In genomic region chr10:46017733-46018132, GRCh38 we compare ENCODE assay signal across 23 cellular contexts. TPM values are rescaled to one million over a fixed set of nuclear protein-coding genes. Genes with fewer than 3 reads are reported as not detected.
DNase-seq lines count a peak whose midpoint lies in the region; ATAC-seq and TF ChIP-seq lines count a peak whose summit lies in the region.
"Had no signal": no experiment of that assay in that cellular context is flagged by ENCODE, and none has a peak within 500 bp of the region (broad histone marks: within the 10 kb centered on the region; RNA-seq: fewer than 3 reads in every experiment).

No MANE protein-coding gene starts in this region.

- peaks cover 39% of the 10 kb centered on the region for H3K4me1 ChIP-seq in CD8-positive, alpha-beta T cell (ENCODE audit: insufficient read depth, low read length)
- H3K4me1 ChIP-seq in psoas muscle, result peaks cover 72% of the 10 kb centered on the region

- no peak overlapping the region for H3K4me3 Mint-ChIP-seq in activated CD8-positive, alpha-beta T cell treated with anti-CD3 and anti-CD28 coated beads for 36 hours
- H3K4me3 Mint-ChIP-seq in activated CD8-positive, alpha-beta T cell treated with anti-CD3 and anti-CD28 coated beads, Interleukin-2, amount 10 ng/mL, durations not matched to agents 7 days and 5 days, result no peak overlapping the region
- H3K4me3 Mint-ChIP-seq in CD8-positive, alpha-beta T cell, result no peak overlapping the region
- H3K4me3 Mint-ChIP-seq: GM23338 had no signal

- H3K36me3 Mint-ChIP-seq in activated CD8-positive, alpha-beta T cell treated with anti-CD3 and anti-CD28 coated beads for 36 hours (ENCODE audit: low read depth), result peaks cover 32% of the 10 kb centered on the region
- H3K36me3 Mint-ChIP-seq in activated CD8-positive, alpha-beta T cell treated with anti-CD3 and anti-CD28 coated beads, Interleukin-2, amount 10 ng/mL, durations not matched to agents 7 days and 5 days (ENCODE audit: low read depth), result peaks cover 42% of the 10 kb centered on the region
- H3K36me3 Mint-ChIP-seq in CD8-positive, alpha-beta T cell, result peaks cover 48% of the 10 kb centered on the region

- no peaks in the 10 kb centered on the region for H3K9me3 ChIP-seq in CD8-positive, alpha-beta T cell (ENCODE audit: low read length)
- no peaks in the 10 kb centered on the region for H3K9me3 ChIP-seq in psoas muscle
- H3K9me3 ChIP-seq: pancreas, thoracic aorta had no signal

- no peak for TF ChIP-seq CTCF in activated CD8-positive, alpha-beta T cell treated with anti-CD3 and anti-CD28 coated beads for 36 hours (IDR thresholded peaks at IDR 0.05)
- TF ChIP-seq CTCF in CD8-positive, alpha-beta T cell (IDR thresholded peaks at IDR 0.05), result no peak
- TF ChIP-seq CTCF in psoas muscle (IDR thresholded peaks at IDR 0.05), result no peak

- H3K4me3 ChIP-seq in CD8-positive, alpha-beta T cell (ENCODE audit: low read depth, low read length), result no peak overlapping the region
- H3K4me3 ChIP-seq in psoas muscle, result no peak overlapping the region
- H3K4me3 ChIP-seq: GM23338, pancreas, thoracic aorta had no signal

- POLR2A ChIA-PET in activated CD8-positive, alpha-beta T cell treated with anti-CD3 and anti-CD28 coated beads for 36 hours (lab: Charles Lee), result interaction anchor here (0.6 to 3.0 kb wide), 3 partner anchors 10 to 16 kb away, joined by 3 to 10 read pairs (median 4); no protein-coding TSS in a partner anchor
- POLR2A ChIA-PET in activated CD8-positive, alpha-beta T cell treated with anti-CD3 and anti-CD28 coated beads, Interleukin-2, amount 10 ng/mL, durations not matched to agents 7 days and 5 days (lab: Charles Lee), result no interaction called here
- POLR2A ChIA-PET in CD8-positive, alpha-beta T cell (lab: Charles Lee), result no interaction called here

- DNase-seq in activated CD8-positive, alpha-beta T cell treated with anti-CD3 and anti-CD28 coated beads for 36 hours, result no peak
- DNase-seq in activated CD8-positive, alpha-beta T cell treated with anti-CD3 and anti-CD28 coated beads, Interleukin-2, amount 10 ng/mL, durations not matched to agents 7 days and 5 days, result no peak
- no peak for DNase-seq in CD8-positive, alpha-beta T cell
- DNase-seq in dermis blood vessel endothelial cell, result peak; percentile 47
- DNase-seq in psoas muscle, result no peak
- DNase-seq in DMS153 (lab: John Stamatoyannopoulos, UW), result no peak
- no peak for DNase-seq in A172 (ENCODE audit: low spot score)
- DNase-seq in NCI-H2227 (lab: John Stamatoyannopoulos, UW; ENCODE audit: unreplicated experiment), result no peak
- DNase-seq: activated gamma-delta T cell; CD4-positive, CD25-positive, alpha-beta regulatory T cell; cortex of kidney; left cardiac atrium; NCI-H1436; NCI-H2171; pancreas; SIG-M5; small intestine; stimulated activated CD8-positive, alpha-beta memory T cell treated with anti-CD3 and anti-CD28 coated beads, Interleukin-4, amount 100 ng/mL, for 48 hours had no signal

- no peaks in the 10 kb centered on the region for H3K27me3 ChIP-seq in CD8-positive, alpha-beta T cell (ENCODE audit: insufficient read depth, low read length)
- no peaks in the 10 kb centered on the region for H3K27me3 ChIP-seq in psoas muscle (ENCODE audit: insufficient read depth in 3 of 3, low read length in 2 of 3)
- H3K27me3 ChIP-seq: pancreas had no signal

- peaks cover 58% of the 10 kb centered on the region for H3K4me1 Mint-ChIP-seq in activated CD8-positive, alpha-beta T cell treated with anti-CD3 and anti-CD28 coated beads for 36 hours (ENCODE audit: low read depth)
- H3K4me1 Mint-ChIP-seq in activated CD8-positive, alpha-beta T cell treated with anti-CD3 and anti-CD28 coated beads, Interleukin-2, amount 10 ng/mL, durations not matched to agents 7 days and 5 days (ENCODE audit: low read depth), result peaks cover 41% of the 10 kb centered on the region
- H3K4me1 Mint-ChIP-seq in CD8-positive, alpha-beta T cell (ENCODE audit: low read depth), result peaks cover 55% of the 10 kb centered on the region

- H3K27me3 Mint-ChIP-seq in activated CD8-positive, alpha-beta T cell treated with anti-CD3 and anti-CD28 coated beads for 36 hours, result no peaks in the 10 kb centered on the region
- H3K27me3 Mint-ChIP-seq in activated CD8-positive, alpha-beta T cell treated with anti-CD3 and anti-CD28 coated beads, Interleukin-2, amount 10 ng/mL, durations not matched to agents 7 days and 5 days (ENCODE audit: low read depth), result no peaks in the 10 kb centered on the region
- H3K27me3 Mint-ChIP-seq in CD8-positive, alpha-beta T cell (ENCODE audit: low read depth), result no peaks in the 10 kb centered on the region

- ATAC-seq in activated CD8-positive, alpha-beta T cell treated with anti-CD3 and anti-CD28 coated beads for 36 hours, result peak; percentile 27
- no peak for ATAC-seq in activated CD8-positive, alpha-beta T cell treated with anti-CD3 and anti-CD28 coated beads, Interleukin-2, amount 10 ng/mL, durations not matched to agents 7 days and 5 days
- ATAC-seq in CD8-positive, alpha-beta T cell, result no peak
- no peak for ATAC-seq in psoas muscle
- ATAC-seq: GM23338, pancreas had no signal

- 87 to 92% (median 88%) methylated on average over 2 of the region's 2 CpGs for WGBS in psoas muscle, 3 donors

- CTCF ChIA-PET in activated CD8-positive, alpha-beta T cell treated with anti-CD3 and anti-CD28 coated beads for 36 hours (lab: Charles Lee), result interaction anchor here (0.9 to 4.5 kb wide), 4 partner anchors 8 to 212 kb away, joined by 3 to 22 read pairs (median 6); no protein-coding TSS in a partner anchor
- CTCF ChIA-PET in activated CD8-positive, alpha-beta T cell treated with anti-CD3 and anti-CD28 coated beads, Interleukin-2, amount 10 ng/mL, durations not matched to agents 7 days and 5 days (lab: Charles Lee), result interaction anchor here (7.2 kb wide), 1 partner anchor 11 kb away, joined by 52 read pairs; the partner anchor contains the start of gene NCOA4
- CTCF ChIA-PET in CD8-positive, alpha-beta T cell (lab: Charles Lee), result interaction anchor here (0.6 to 6.0 kb wide), 2 partner anchors 11 to 346 kb away, joined by 4 to 40 read pairs; no protein-coding TSS in a partner anchor

- intact Hi-C loops in activated CD8-positive, alpha-beta T cell treated with anti-CD3 and anti-CD28 coated beads for 36 hours (cut with micrococcal nuclease), result no loop called here
- intact Hi-C loops in CD8-positive, alpha-beta T cell (cut with DNase I, micrococcal nuclease), result no loop called here
- intact Hi-C loops in psoas muscle (cut with DNase I), result no loop called here

- peaks cover 30% of the 10 kb centered on the region for H3K36me3 ChIP-seq in CD8-positive, alpha-beta T cell (ENCODE audit: insufficient read depth, low read length)
- peaks cover 11 to 36% of the 10 kb centered on the region in 2 donors for H3K36me3 ChIP-seq in psoas muscle (ENCODE audit: insufficient read depth in 1 of 2, low read depth in 1 of 2)

- H3K9me3 Mint-ChIP-seq in activated CD8-positive, alpha-beta T cell treated with anti-CD3 and anti-CD28 coated beads for 36 hours, result no peaks in the 10 kb centered on the region
- H3K9me3 Mint-ChIP-seq in activated CD8-positive, alpha-beta T cell treated with anti-CD3 and anti-CD28 coated beads, Interleukin-2, amount 10 ng/mL, durations not matched to agents 7 days and 5 days (ENCODE audit: insufficient read depth), result no peaks in the 10 kb centered on the region
- no peaks in the 10 kb centered on the region for H3K9me3 Mint-ChIP-seq in CD8-positive, alpha-beta T cell
- H3K9me3 Mint-ChIP-seq: CD4-positive, CD25-positive, alpha-beta regulatory T cell; GM23338 had no signal

- H3K27ac ChIP-seq in CD8-positive, alpha-beta T cell (ENCODE audit: low read depth, low read length), result no peak overlapping the region
- peak overlapping the region; percentile 13 for H3K27ac ChIP-seq in psoas muscle
- H3K27ac ChIP-seq: thoracic aorta had no signal

- peak overlapping the region; percentile 13 for H3K27ac Mint-ChIP-seq in activated CD8-positive, alpha-beta T cell treated with anti-CD3 and anti-CD28 coated beads for 36 hours
- no peak overlapping the region for H3K27ac Mint-ChIP-seq in activated CD8-positive, alpha-beta T cell treated with anti-CD3 and anti-CD28 coated beads, Interleukin-2, amount 10 ng/mL, durations not matched to agents 7 days and 5 days
- H3K27ac Mint-ChIP-seq in CD8-positive, alpha-beta T cell, result peak overlapping the region; percentile 61
- H3K27ac Mint-ChIP-seq: GM23338 had no signal

RNA-seq across cellular contexts. Expression of gene NCOA4, which starts 12.7 kb away (rescaled TPM):
- total RNA-seq in activated CD8-positive, alpha-beta T cell treated with anti-CD3 and anti-CD28 coated beads for 36 hours, result 10 to 100 TPM; 86.2 to 86.6 TPM
- total RNA-seq in activated CD8-positive, alpha-beta T cell treated with anti-CD3 and anti-CD28 coated beads, Interleukin-2, amount 10 ng/mL, durations not matched to agents 7 days and 5 days, result 100 to 1,000 TPM; 119 to 120 TPM
- total RNA-seq in CD8-positive, alpha-beta T cell, result 10 to 100 TPM; 47.4 to 51.5 TPM
- total RNA-seq in dermis blood vessel endothelial cell, result 256 and 296 TPM in 2 replicates
- 100 to 1,000 TPM; 129 to 165 (median 142) TPM for total RNA-seq in psoas muscle
- 100 to 1,000 TPM in 1 of 3 donors, 10 to 100 TPM in 2; 63.3 to 131 (median 75.2) TPM for polyA plus RNA-seq in psoas muscle
- 177 and 182 TPM in 2 replicates for total RNA-seq in A172 (2014; rRNA removed; shearing (Covaris generic))

RNA-seq across cellular contexts. Expression of gene MSMB, which starts 28.3 kb away (rescaled TPM):
- total RNA-seq in activated CD8-positive, alpha-beta T cell treated with anti-CD3 and anti-CD28 coated beads for 36 hours, result not detected
- not detected for total RNA-seq in activated CD8-positive, alpha-beta T cell treated with anti-CD3 and anti-CD28 coated beads, Interleukin-2, amount 10 ng/mL, durations not matched to agents 7 days and 5 days
- total RNA-seq in CD8-positive, alpha-beta T cell, result not detected
- total RNA-seq in dermis blood vessel endothelial cell (not detected in 2 replicates), psoas muscle (not detected)
- polyA plus RNA-seq in psoas muscle, result not detected
- not detected in 2 replicates for total RNA-seq in A172 (2014; rRNA removed; shearing (Covaris generic))
- total RNA-seq: A673; CD4-positive, CD25-positive, alpha-beta regulatory T cell; GM23338; left cardiac atrium; OCI-LY7; pancreas; T-helper 1 cell treated with Interleukin-12 subunit alpha and Interleukin-12 subunit beta and Interleukin-4 antibody, amounts not matched to agents 30 ng/mL and 1 ng/mL, for 36 hours; thoracic aorta had no signal
- polyA plus RNA-seq: CD4-positive, CD25-positive, alpha-beta regulatory T cell; GM23338 had no signal

RNA-seq across cellular contexts. Expression of gene TIMM23, which starts 45.4 kb away (rescaled TPM):
- total RNA-seq in activated CD8-positive, alpha-beta T cell treated with anti-CD3 and anti-CD28 coated beads for 36 hours, result 10 to 100 TPM; 70.7 to 76.2 TPM
- total RNA-seq in activated CD8-positive, alpha-beta T cell treated with anti-CD3 and anti-CD28 coated beads, Interleukin-2, amount 10 ng/mL, durations not matched to agents 7 days and 5 days, result 10 to 100 TPM; 61.3 to 61.9 TPM
- total RNA-seq in CD8-positive, alpha-beta T cell, result 10 to 100 TPM; 46.5 to 46.8 TPM
- total RNA-seq in dermis blood vessel endothelial cell, result 71.5 and 73.8 TPM in 2 replicates
- 100 to 1,000 TPM in 1 of 4 donors, 10 to 100 TPM in 3; 82.9 to 101 (median 90.2) TPM for total RNA-seq in psoas muscle
- 100 to 1,000 TPM; 118 to 134 (median 122) TPM for polyA plus RNA-seq in psoas muscle
- total RNA-seq in A172 (2014; rRNA removed; shearing (Covaris generic)), result 211 and 271 TPM in 2 replicates
